Comparison of ENCODE assay signal across 11 cellular contexts in genomic region chr13:101150998-101151397, GRCh38.
DNase-seq lines count a peak whose midpoint lies in the region; FAIRE-seq and TF ChIP-seq lines count a peak whose summit lies in the region.
"Had no signal": no experiment of that assay in that cellular context is flagged by ENCODE, and none has a peak within 500 bp of the region (broad histone marks: within the 10 kb centered on the region; RNA-seq: fewer than 3 reads in every experiment).

No MANE protein-coding gene starts in this region.

- 18 to 25% methylated on average over 7 of the region's 7 CpGs for WGBS in thyroid gland, 2 donors

- TF ChIP-seq CTCF in thyroid gland (IDR thresholded peaks at IDR 0.05): no peak

- H3K27me3 ChIP-seq in adipocyte (replicated peaks; ENCODE audit: control insufficient read depth, insufficient read depth, low read length): no peaks in the 10 kb centered on the region
- H3K27me3 ChIP-seq in thyroid gland: no peaks in the 10 kb centered on the region

- peak; percentile 42 to 74 for DNase-seq in NCI-H524 (lab: John Stamatoyannopoulos, UW)
- no peak for DNase-seq in NCI-H524 treated with DMSO at 0.1 percent for 48 hours (lab: John Stamatoyannopoulos, UW)
- peak; percentile 56 for DNase-seq in adipocyte (ENCODE audit: low read depth)
- peak; percentile 26 to 30 for DNase-seq in thyroid gland
- DNase-seq in NCI-H510A (lab: John Stamatoyannopoulos, UW): no peak
- no peak for DNase-seq in COR-L47 (lab: John Stamatoyannopoulos, UW)
- DNase-seq in COLO668 (lab: John Stamatoyannopoulos, UW; ENCODE audit: unreplicated experiment): no peak
- DNase-seq: DND-41, SIG-M5 had no signal

- H3K27ac ChIP-seq in thyroid gland: no peak overlapping the region

- H3K4me1 ChIP-seq in adipocyte (ENCODE audit: control insufficient read depth, insufficient read depth, low read length) (peaks cover 22% of the 10 kb centered on the region), thyroid gland (peaks cover 11 to 30% of the 10 kb centered on the region in 2 donors)

- peak; percentile 38 for FAIRE-seq in islet of Langerhans (lab: Jason Lieb, UNC)
- FAIRE-seq: GM18507 had no signal

- H3K9ac ChIP-seq in adipocyte (ENCODE audit: low read length): peak overlapping the region; percentile 55

- intact Hi-C loops in thyroid gland (cut with DNase I): no loop called here

- H3K4me3 ChIP-seq in adipocyte (ENCODE audit: low read length): peak overlapping the region; percentile 50
- no peak overlapping the region for H3K4me3 ChIP-seq in thyroid gland (replicated peaks in 1 of 3)

- TF ChIP-seq POLR2A in thyroid gland (IDR thresholded peaks at IDR 0.05): no peak

- H3K36me3 ChIP-seq in adipocyte (ENCODE audit: control insufficient read depth, insufficient read depth, low read length, severe bottlenecking): no peaks in the 10 kb centered on the region
- H3K36me3 ChIP-seq in thyroid gland: no peaks in the 10 kb centered on the region

- H3K9me3 ChIP-seq in adipocyte (ENCODE audit: control insufficient read depth, low read length) (no peaks in the 10 kb centered on the region), thyroid gland (no peaks in the 10 kb centered on the region)

Comparison
In these comparisons a context has a peak if more than half of its experiments do, and no peak if none do; other contexts are left out.
1. DNase-seq: peak in NCI-H524 (2 of 2), adipocyte (single experiment) and thyroid gland (2 of 2); none in NCI-H524 treated with DMSO at 0.1 percent for 48 hours (single experiment), NCI-H510A (single experiment), COR-L47 (single experiment) and COLO668 (single experiment).